ENCODE assay signal across 1 cellular context in the genomic region with DNA sequence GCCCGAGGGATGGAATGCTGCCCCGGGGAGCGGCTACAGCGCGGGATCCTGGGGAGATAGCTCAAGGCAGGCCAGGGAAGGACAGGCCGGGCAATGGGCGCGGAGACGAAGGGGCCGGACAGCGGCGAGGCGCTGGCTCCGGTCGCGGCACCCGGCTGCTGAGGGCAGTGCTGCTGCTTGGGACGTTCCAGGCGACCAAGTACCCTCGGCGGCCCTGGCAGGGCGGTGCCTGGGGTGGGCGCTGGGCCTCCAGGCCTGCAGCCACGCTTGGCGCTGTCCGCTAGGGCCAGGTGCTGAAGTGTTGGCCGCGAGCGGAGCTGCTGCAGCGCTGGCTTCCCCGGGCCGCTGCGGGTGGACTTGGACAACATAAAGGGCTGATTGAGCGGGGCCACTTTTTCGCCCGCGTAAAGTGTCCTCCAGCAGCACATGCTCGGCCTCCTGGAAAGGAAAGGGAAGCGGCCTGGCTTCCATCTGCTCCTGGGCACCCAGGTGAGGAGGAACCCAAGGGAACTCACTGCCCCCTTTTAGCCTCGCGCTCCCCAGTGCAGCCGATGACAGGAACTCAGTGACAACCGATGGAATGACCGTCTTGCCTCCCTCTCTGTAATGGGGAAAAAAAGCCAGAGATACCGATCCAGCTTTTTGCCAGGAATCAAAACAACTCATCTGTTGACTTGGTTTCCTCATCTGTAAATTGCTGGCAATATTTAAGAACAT.
TF ChIP-seq lines count a peak whose summit lies in the region.

No MANE protein-coding gene starts in this region.

TF ChIP-seq in GM23338, 12 proteins besides CTCF, POLR2A, EP300 and RAD21:
- TF ChIP-seq, protein P1, sequence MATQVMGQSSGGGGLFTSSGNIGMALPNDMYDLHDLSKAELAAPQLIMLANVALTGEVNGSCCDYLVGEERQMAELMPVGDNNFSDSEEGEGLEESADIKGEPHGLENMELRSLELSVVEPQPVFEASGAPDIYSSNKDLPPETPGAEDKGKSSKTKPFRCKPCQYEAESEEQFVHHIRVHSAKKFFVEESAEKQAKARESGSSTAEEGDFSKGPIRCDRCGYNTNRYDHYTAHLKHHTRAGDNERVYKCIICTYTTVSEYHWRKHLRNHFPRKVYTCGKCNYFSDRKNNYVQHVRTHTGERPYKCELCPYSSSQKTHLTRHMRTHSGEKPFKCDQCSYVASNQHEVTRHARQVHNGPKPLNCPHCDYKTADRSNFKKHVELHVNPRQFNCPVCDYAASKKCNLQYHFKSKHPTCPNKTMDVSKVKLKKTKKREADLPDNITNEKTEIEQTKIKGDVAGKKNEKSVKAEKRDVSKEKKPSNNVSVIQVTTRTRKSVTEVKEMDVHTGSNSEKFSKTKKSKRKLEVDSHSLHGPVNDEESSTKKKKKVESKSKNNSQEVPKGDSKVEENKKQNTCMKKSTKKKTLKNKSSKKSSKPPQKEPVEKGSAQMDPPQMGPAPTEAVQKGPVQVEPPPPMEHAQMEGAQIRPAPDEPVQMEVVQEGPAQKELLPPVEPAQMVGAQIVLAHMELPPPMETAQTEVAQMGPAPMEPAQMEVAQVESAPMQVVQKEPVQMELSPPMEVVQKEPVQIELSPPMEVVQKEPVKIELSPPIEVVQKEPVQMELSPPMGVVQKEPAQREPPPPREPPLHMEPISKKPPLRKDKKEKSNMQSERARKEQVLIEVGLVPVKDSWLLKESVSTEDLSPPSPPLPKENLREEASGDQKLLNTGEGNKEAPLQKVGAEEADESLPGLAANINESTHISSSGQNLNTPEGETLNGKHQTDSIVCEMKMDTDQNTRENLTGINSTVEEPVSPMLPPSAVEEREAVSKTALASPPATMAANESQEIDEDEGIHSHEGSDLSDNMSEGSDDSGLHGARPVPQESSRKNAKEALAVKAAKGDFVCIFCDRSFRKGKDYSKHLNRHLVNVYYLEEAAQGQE (IDR thresholded peaks at IDR 0.05; ENCODE audit: unreplicated experiment): peak; percentile 96
- TF ChIP-seq, protein P2, sequence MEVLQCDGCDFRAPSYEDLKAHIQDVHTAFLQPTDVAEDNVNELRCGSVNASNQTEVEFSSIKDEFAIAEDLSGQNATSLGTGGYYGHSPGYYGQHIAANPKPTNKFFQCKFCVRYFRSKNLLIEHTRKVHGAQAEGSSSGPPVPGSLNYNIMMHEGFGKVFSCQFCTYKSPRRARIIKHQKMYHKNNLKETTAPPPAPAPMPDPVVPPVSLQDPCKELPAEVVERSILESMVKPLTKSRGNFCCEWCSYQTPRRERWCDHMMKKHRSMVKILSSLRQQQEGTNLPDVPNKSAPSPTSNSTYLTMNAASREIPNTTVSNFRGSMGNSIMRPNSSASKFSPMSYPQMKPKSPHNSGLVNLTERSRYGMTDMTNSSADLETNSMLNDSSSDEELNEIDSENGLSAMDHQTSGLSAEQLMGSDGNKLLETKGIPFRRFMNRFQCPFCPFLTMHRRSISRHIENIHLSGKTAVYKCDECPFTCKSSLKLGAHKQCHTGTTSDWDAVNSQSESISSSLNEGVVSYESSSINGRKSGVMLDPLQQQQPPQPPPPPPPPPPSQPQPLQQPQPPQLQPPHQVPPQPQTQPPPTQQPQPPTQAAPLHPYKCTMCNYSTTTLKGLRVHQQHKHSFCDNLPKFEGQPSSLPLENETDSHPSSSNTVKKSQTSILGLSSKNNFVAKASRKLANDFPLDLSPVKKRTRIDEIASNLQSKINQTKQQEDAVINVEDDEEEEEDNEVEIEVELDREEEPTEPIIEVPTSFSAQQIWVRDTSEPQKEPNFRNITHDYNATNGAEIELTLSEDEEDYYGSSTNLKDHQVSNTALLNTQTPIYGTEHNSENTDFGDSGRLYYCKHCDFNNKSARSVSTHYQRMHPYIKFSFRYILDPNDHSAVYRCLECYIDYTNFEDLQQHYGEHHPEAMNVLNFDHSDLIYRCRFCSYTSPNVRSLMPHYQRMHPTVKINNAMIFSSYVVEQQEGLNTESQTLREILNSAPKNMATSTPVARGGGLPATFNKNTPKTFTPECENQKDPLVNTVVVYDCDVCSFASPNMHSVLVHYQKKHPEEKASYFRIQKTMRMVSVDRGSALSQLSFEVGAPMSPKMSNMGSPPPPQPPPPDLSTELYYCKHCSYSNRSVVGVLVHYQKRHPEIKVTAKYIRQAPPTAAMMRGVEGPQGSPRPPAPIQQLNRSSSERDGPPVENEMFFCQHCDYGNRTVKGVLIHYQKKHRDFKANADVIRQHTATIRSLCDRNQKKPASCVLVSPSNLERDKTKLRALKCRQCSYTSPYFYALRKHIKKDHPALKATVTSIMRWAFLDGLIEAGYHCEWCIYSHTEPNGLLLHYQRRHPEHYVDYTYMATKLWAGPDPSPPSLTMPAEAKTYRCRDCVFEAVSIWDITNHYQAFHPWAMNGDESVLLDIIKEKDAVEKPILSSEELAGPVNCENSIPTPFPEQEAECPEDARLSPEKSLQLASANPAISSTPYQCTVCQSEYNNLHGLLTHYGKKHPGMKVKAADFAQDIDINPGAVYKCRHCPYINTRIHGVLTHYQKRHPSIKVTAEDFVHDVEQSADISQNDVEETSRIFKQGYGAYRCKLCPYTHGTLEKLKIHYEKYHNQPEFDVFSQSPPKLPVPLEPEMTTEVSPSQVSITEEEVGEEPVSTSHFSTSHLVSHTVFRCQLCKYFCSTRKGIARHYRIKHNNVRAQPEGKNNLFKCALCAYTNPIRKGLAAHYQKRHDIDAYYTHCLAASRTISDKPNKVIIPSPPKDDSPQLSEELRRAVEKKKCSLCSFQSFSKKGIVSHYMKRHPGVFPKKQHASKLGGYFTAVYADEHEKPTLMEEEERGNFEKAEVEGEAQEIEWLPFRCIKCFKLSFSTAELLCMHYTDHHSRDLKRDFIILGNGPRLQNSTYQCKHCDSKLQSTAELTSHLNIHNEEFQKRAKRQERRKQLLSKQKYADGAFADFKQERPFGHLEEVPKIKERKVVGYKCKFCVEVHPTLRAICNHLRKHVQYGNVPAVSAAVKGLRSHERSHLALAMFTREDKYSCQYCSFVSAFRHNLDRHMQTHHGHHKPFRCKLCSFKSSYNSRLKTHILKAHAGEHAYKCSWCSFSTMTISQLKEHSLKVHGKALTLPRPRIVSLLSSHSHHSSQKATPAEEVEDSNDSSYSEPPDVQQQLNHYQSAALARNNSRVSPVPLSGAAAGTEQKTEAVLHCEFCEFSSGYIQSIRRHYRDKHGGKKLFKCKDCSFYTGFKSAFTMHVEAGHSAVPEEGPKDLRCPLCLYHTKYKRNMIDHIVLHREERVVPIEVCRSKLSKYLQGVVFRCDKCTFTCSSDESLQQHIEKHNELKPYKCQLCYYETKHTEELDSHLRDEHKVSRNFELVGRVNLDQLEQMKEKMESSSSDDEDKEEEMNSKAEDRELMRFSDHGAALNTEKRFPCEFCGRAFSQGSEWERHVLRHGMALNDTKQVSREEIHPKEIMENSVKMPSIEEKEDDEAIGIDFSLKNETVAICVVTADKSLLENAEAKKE (CRISPR knock-in tag; IDR thresholded peaks at IDR 0.05): peak; percentile 67; the same call in 1 of the 2 replicates
- TF ChIP-seq, protein P3, sequence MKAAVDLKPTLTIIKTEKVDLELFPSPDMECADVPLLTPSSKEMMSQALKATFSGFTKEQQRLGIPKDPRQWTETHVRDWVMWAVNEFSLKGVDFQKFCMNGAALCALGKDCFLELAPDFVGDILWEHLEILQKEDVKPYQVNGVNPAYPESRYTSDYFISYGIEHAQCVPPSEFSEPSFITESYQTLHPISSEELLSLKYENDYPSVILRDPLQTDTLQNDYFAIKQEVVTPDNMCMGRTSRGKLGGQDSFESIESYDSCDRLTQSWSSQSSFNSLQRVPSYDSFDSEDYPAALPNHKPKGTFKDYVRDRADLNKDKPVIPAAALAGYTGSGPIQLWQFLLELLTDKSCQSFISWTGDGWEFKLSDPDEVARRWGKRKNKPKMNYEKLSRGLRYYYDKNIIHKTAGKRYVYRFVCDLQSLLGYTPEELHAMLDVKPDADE (IDR thresholded peaks at IDR 0.05): no peak
- TF ChIP-seq CREB1 (CRISPR knock-in tag; IDR thresholded peaks at IDR 0.05; ENCODE audit: low read depth): peak; percentile 35; the same call in 1 of the 2 replicates
- TF ChIP-seq ZNF114 (CRISPR knock-in tag; IDR thresholded peaks at IDR 0.05): peak; percentile 85; the same call in 1 of the 2 replicates
- TF ChIP-seq POLR2AphosphoS5 (IDR thresholded peaks at IDR 0.05; ENCODE audit: low read depth): no peak
